In the genomic region with DNA sequence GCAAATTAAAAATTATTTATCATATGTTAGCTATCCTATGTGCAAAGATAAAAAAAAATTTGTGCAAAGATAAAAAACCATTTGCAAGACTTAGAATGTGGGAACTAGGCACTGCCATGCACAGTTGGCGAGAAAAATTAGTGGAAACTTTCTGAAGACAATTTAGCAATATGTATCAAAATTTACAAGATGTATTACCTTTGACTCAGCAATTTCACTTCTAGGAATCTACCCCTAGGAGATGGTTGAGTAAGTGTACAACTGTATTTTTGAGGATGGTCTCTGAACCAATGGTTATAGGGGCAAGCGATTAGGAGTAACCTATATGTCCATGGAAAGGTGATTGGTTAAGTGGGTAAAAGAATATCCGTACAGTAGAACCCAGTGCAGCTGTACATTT, we compare ENCODE assay signal across 16 cellular contexts.
DNase-seq lines count a peak whose midpoint lies in the region; ATAC-seq, FAIRE-seq and TF ChIP-seq lines count a peak whose summit lies in the region.
"Had no signal": no experiment of that assay in that cellular context is flagged by ENCODE, and none has a peak within 500 bp of the region (broad histone marks: within the 10 kb centered on the region; RNA-seq: fewer than 3 reads in every experiment).

No MANE protein-coding gene starts in this region.

- no TSS peak for BruUV-seq in Panc1 (replicated peaks; lab: Mats Ljungman, UMichigan)

- POLR2A ChIA-PET in A549 (lab: Yijun Ruan, JAX) (no interaction called here), Panc1 (lab: Charles Lee) (no interaction called here)
- POLR2A ChIA-PET in activated CD4-positive, alpha-beta memory T cell treated with anti-CD3 and anti-CD28 coated beads for 36 hours (lab: Charles Lee): no interaction called here

- H3K27ac ChIP-seq in A549 (peak overlapping the region; percentile 83 to 85; a peak in 5 of 6 replicates), Panc1 (ENCODE audit: low read length) (peak overlapping the region; percentile 64), epithelial cell of prostate (peak overlapping the region; percentile 64), heart right ventricle (no peak overlapping the region)
- H3K27ac ChIP-seq: BLaER1 had no signal

- no peak overlapping the region for H3K4me2 ChIP-seq in A549
- H3K4me2 ChIP-seq: BLaER1, GM23338 had no signal

- 94% methylated on average over 3 of the region's 3 CpGs for WGBS in A549 (ENCODE audit: missing lambda C conversion rate)
- WGBS in heart right ventricle, 2 donors: 97 to 98% methylated on average over 3 of the region's 3 CpGs

- no peak for FAIRE-seq in A549 (lab: Jason Lieb, UNC)
- FAIRE-seq: A204.1, HepG2 had no signal

- peaks cover 14% of the 10 kb centered on the region for H3K36me3 Mint-ChIP-seq in HFFc6 (ENCODE audit: low read depth)
- no peaks in the 10 kb centered on the region for H3K36me3 Mint-ChIP-seq in activated CD4-positive, alpha-beta memory T cell treated with anti-CD3 and anti-CD28 coated beads for 36 hours
- H3K36me3 Mint-ChIP-seq: CD14-positive monocyte; CD4-positive, alpha-beta memory T cell had no signal

- no peaks in the 10 kb centered on the region for H3K27me3 Mint-ChIP-seq in HFFc6 (ENCODE audit: insufficient read depth)
- H3K27me3 Mint-ChIP-seq in activated CD4-positive, alpha-beta memory T cell treated with anti-CD3 and anti-CD28 coated beads for 36 hours: peaks cover 8% of the 10 kb centered on the region

- TF ChIP-seq EP300 in A549 (IDR thresholded peaks at IDR 0.05): no peak

- H3K9me3 ChIP-seq in A549 (no peaks in the 10 kb centered on the region), Panc1 (ENCODE audit: control insufficient read depth, insufficient read depth, low read depth, low read length) (peaks cover 2% of the 10 kb centered on the region; the same call in 1 of the 2 replicates), heart right ventricle (no peaks in the 10 kb centered on the region)
- H3K9me3 ChIP-seq: BLaER1 had no signal

- H3K4me1 ChIP-seq in A549 (peaks cover 44% of the 10 kb centered on the region), Panc1 (ENCODE audit: control insufficient read depth, insufficient read depth, low read length) (peaks cover 41% of the 10 kb centered on the region), heart right ventricle (peaks cover 3 to 41% (median 23%) of the 10 kb centered on the region in 9 donors)

- no peak overlapping the region for H3K4me3 ChIP-seq in A549
- no peak overlapping the region for H3K4me3 ChIP-seq in Panc1 (ENCODE audit: low read depth in 2 of 2, low read length in 2 of 2)
- H3K4me3 ChIP-seq in heart right ventricle: no peak overlapping the region
- H3K4me3 ChIP-seq: BLaER1, GM23338 had no signal

- CTCF ChIA-PET in A549 (lab: Yijun Ruan, JAX): interaction anchor here (0.5 to 5.7 kb wide), 8 partner anchors 10 to 445 kb away, joined by 3 to 41 read pairs (median 5); no protein-coding TSS in a partner anchor
- CTCF ChIA-PET in Panc1 (lab: Charles Lee): interaction anchor here (0.5 kb wide), 1 partner anchor 203 kb away, joined by 5 read pairs; no protein-coding TSS in a partner anchor
- CTCF ChIA-PET in activated CD4-positive, alpha-beta memory T cell treated with anti-CD3 and anti-CD28 coated beads for 36 hours (lab: Charles Lee): interaction anchor here (1.0 to 2.1 kb wide), 5 partner anchors 10 to 102 kb away, joined by 3 to 7 read pairs (median 4); no protein-coding TSS in a partner anchor

- DNase-seq in A549 (ENCODE audit: low read depth in 1 of 2, low spot score in 1 of 2) (no peak), HFFc6 (no peak), Panc1 (ENCODE audit: low read depth, low spot score) (no peak), epithelial cell of prostate (ENCODE audit: low read depth, low spot score) (no peak), heart right ventricle (no peak), occipital lobe (lab: John Stamatoyannopoulos, UW) (no peak)
- DNase-seq in activated CD4-positive, alpha-beta memory T cell treated with anti-CD3 and anti-CD28 coated beads for 36 hours: no peak
- DNase-seq: CD4-positive, alpha-beta memory T cell; DMS79 treated with DMSO at 0.1 percent for 48 hours; GF-D8; H7 had no signal

- no peaks in the 10 kb centered on the region for H3K9me3 Mint-ChIP-seq in HFFc6
- no peaks in the 10 kb centered on the region for H3K9me3 Mint-ChIP-seq in activated CD4-positive, alpha-beta memory T cell treated with anti-CD3 and anti-CD28 coated beads for 36 hours
- H3K9me3 Mint-ChIP-seq: GM23338 had no signal

- no peak for TF ChIP-seq POLR2A in A549 (IDR thresholded peaks at IDR 0.05; ENCODE audit: low read length)

- H3K27me3 ChIP-seq in Panc1 (ENCODE audit: control insufficient read depth, insufficient read depth, low read length) (no peaks in the 10 kb centered on the region), heart right ventricle (no peaks in the 10 kb centered on the region)
- H3K27me3 ChIP-seq: BLaER1 had no signal

- 0 out of 2 replicates have a peak overlapping the region, but pooled peaks have one; percentile 91 for H3K27ac Mint-ChIP-seq in HFFc6
- H3K27ac Mint-ChIP-seq in activated CD4-positive, alpha-beta memory T cell treated with anti-CD3 and anti-CD28 coated beads for 36 hours: no peak overlapping the region
- H3K27ac Mint-ChIP-seq: CD14-positive monocyte; CD4-positive, alpha-beta memory T cell had no signal

- no peak overlapping the region for H3K4me3 Mint-ChIP-seq in HFFc6
- no peak overlapping the region for H3K4me3 Mint-ChIP-seq in activated CD4-positive, alpha-beta memory T cell treated with anti-CD3 and anti-CD28 coated beads for 36 hours
- H3K4me3 Mint-ChIP-seq: CD14-positive monocyte; CD4-positive, alpha-beta memory T cell; GM23338 had no signal

- ATAC-seq in A549 (no peak), Panc1 (no peak), heart right ventricle (no peak)
- ATAC-seq: GM23338, HepG2 had no signal

- TF ChIP-seq CTCF in A549 (IDR thresholded peaks at IDR 0.05) (no peak), HFFc6 (IDR thresholded peaks at IDR 0.05) (no peak), Panc1 (IDR thresholded peaks at IDR 0.05) (no peak), heart right ventricle (IDR thresholded peaks at IDR 0.05) (no peak)

- peaks cover 48% of the 10 kb centered on the region for H3K4me1 Mint-ChIP-seq in HFFc6 (ENCODE audit: low read depth)
- peaks cover 2% of the 10 kb centered on the region for H3K4me1 Mint-ChIP-seq in activated CD4-positive, alpha-beta memory T cell treated with anti-CD3 and anti-CD28 coated beads for 36 hours (ENCODE audit: low read depth)

- in situ Hi-C loops in Panc1 (cut with HindIII; ENCODE audit: low pct_unique_long_range_greater_than_20kb, low sequenced_read_pairs): no loop called here

- TF ChIP-seq RAD21 in A549 (conservative IDR thresholded peaks at IDR 0.05 in 1 of 2, IDR thresholded peaks at IDR 0.05 in 1 of 2): no peak

- H3K36me3 ChIP-seq in Panc1 (ENCODE audit: control insufficient read depth, insufficient read depth, low read length) (no peaks in the 10 kb centered on the region), heart right ventricle (peaks cover 0 to 24% (median 0%) of the 10 kb centered on the region in 9 donors)
- H3K36me3 ChIP-seq: BLaER1 had no signal

- intact Hi-C loops in Panc1 (cut with micrococcal nuclease; ENCODE audit: unreplicated experiment) (no loop called here), heart right ventricle (cut with DNase I) (no loop called here)
- intact Hi-C loops in activated CD4-positive, alpha-beta memory T cell treated with anti-CD3 and anti-CD28 coated beads for 36 hours (cut with micrococcal nuclease): no loop called here

TF ChIP-seq in A549, 52 proteins besides CTCF, POLR2A, EP300 and RAD21:
- TF ChIP-seq JUNB (IDR thresholded peaks at IDR 0.05): no peak
- TF ChIP-seq CHD4 (IDR thresholded peaks at IDR 0.05; ENCODE audit: borderline replicate concordance): no peak
- peak; percentile 64 for TF ChIP-seq MAFK (IDR thresholded peaks at IDR 0.05; ENCODE audit: partially characterized antibody)

Comparison
In these comparisons a context has a peak if more than half of its experiments do, and no peak if none do; other contexts are left out.
1. H3K27ac ChIP-seq: peak in A549 (2 of 2), Panc1 (single experiment) and epithelial cell of prostate (single experiment); none in heart right ventricle (0 of 10).